In the genomic region with DNA sequence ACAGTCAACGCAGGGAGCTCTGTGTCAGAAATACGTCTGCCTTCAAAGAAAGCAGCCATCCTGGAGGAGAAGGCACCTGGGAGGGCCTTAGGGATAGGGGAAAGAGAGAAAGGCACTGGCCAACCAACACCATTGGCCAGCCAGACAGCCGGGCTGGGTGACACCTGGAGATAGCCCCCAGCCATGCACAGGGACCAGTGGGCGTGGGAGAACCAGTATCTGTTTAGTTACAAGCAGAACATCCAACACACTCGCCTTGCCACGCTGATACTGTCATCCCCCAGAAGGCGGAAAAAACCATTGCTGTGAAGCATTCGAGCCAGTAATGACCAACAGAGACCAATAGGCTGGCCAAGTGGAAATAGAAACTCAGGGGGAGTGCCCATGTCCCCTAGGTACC, we compare ENCODE assay signal across 10 cellular contexts. TPM values are rescaled to one million over a fixed set of nuclear protein-coding genes. Genes with fewer than 3 reads are reported as not detected.
DNase-seq lines count a peak whose midpoint lies in the region; ATAC-seq, FAIRE-seq and TF ChIP-seq lines count a peak whose summit lies in the region.
"Had no signal": no experiment of that assay in that cellular context is flagged by ENCODE, and none has a peak within 500 bp of the region (broad histone marks: within the 10 kb centered on the region; RNA-seq: fewer than 3 reads in every experiment).

No MANE protein-coding gene starts in this region.

- peaks cover 18% of the 10 kb centered on the region for H3K36me3 Mint-ChIP-seq in activated CD8-positive, alpha-beta T cell treated with anti-CD3 and anti-CD28 coated beads, Interleukin-2, amount 10 ng/mL, durations not matched to agents 7 days and 5 days (ENCODE audit: low read depth)
- no peaks in the 10 kb centered on the region for H3K36me3 Mint-ChIP-seq in activated CD8-positive, alpha-beta T cell treated with anti-CD3 and anti-CD28 coated beads for 36 hours (ENCODE audit: low read depth)

- H3K27me3 Mint-ChIP-seq in activated CD8-positive, alpha-beta T cell treated with anti-CD3 and anti-CD28 coated beads, Interleukin-2, amount 10 ng/mL, durations not matched to agents 7 days and 5 days (ENCODE audit: low read depth): peaks cover 2% of the 10 kb centered on the region
- no peaks in the 10 kb centered on the region for H3K27me3 Mint-ChIP-seq in activated CD8-positive, alpha-beta T cell treated with anti-CD3 and anti-CD28 coated beads for 36 hours

- peaks cover 33% of the 10 kb centered on the region for H3K4me1 ChIP-seq in RWPE2 (ENCODE audit: insufficient read depth, poor library complexity, severe bottlenecking)
- H3K4me1 ChIP-seq in esophagus squamous epithelium: peaks cover 7 to 36% (median 17%) of the 10 kb centered on the region in 3 donors
- peaks cover 24% of the 10 kb centered on the region for H3K4me1 ChIP-seq in skeletal muscle satellite cell (ENCODE audit: control insufficient read depth, insufficient read depth, low read length)

- H3K36me3 ChIP-seq in RWPE2 (ENCODE audit: low read depth) (peaks cover 16% of the 10 kb centered on the region), esophagus squamous epithelium (peaks cover 0 to 32% (median 0%) of the 10 kb centered on the region in 3 donors), skeletal muscle satellite cell (ENCODE audit: insufficient read depth, low read length) (no peaks in the 10 kb centered on the region)

- ATAC-seq in activated CD8-positive, alpha-beta T cell treated with anti-CD3 and anti-CD28 coated beads, Interleukin-2, amount 10 ng/mL, durations not matched to agents 7 days and 5 days: no peak
- no peak for ATAC-seq in activated CD8-positive, alpha-beta T cell treated with anti-CD3 and anti-CD28 coated beads for 36 hours
- no peak for ATAC-seq in RWPE2 (ENCODE audit: low read depth)

- H3K9me3 Mint-ChIP-seq in activated CD8-positive, alpha-beta T cell treated with anti-CD3 and anti-CD28 coated beads, Interleukin-2, amount 10 ng/mL, durations not matched to agents 7 days and 5 days (ENCODE audit: insufficient read depth): no peaks in the 10 kb centered on the region
- H3K9me3 Mint-ChIP-seq in activated CD8-positive, alpha-beta T cell treated with anti-CD3 and anti-CD28 coated beads for 36 hours: no peaks in the 10 kb centered on the region

- no peak for TF ChIP-seq POLR2A in esophagus squamous epithelium (IDR thresholded peaks at IDR 0.05)

- CTCF ChIA-PET in activated CD8-positive, alpha-beta T cell treated with anti-CD3 and anti-CD28 coated beads, Interleukin-2, amount 10 ng/mL, durations not matched to agents 7 days and 5 days (lab: Charles Lee): interaction anchor here (0.8 to 1.7 kb wide), 5 partner anchors 10 to 245 kb away, joined by 3 to 5 read pairs (median 3); a partner anchor contains a TSS
- CTCF ChIA-PET in activated CD8-positive, alpha-beta T cell treated with anti-CD3 and anti-CD28 coated beads for 36 hours (lab: Charles Lee): interaction anchor here (1.4 to 2.0 kb wide), 4 partner anchors 13 to 129 kb away, joined by 3 to 6 read pairs (median 4); a partner anchor contains a TSS

- intact Hi-C loops in activated CD8-positive, alpha-beta T cell treated with anti-CD3 and anti-CD28 coated beads for 36 hours (cut with micrococcal nuclease): no loop called here
- intact Hi-C loops in esophagus squamous epithelium (cut with DNase I): no loop called here

- H3K27ac ChIP-seq in RWPE2 (ENCODE audit: poor library complexity, severe bottlenecking) (peak overlapping the region; percentile 96), esophagus squamous epithelium (peak overlapping the region; percentile 49 to 77 (median 62))

- H3K4me3 ChIP-seq in RWPE2 (ENCODE audit: severe bottlenecking): no peak overlapping the region
- H3K4me3 ChIP-seq in esophagus squamous epithelium: no peak overlapping the region
- peak overlapping the region; percentile 36 for H3K4me3 ChIP-seq in skeletal muscle satellite cell (ENCODE audit: low read length)
- H3K4me3 ChIP-seq: MG63 had no signal

- H3K9ac ChIP-seq in skeletal muscle satellite cell (ENCODE audit: low read depth, low read length): peak overlapping the region; percentile 16

- H3K4me2 ChIP-seq in skeletal muscle satellite cell (ENCODE audit: low read length): peak overlapping the region; percentile 12

- H3K27me3 ChIP-seq in RWPE2 (ENCODE audit: insufficient read depth, poor library complexity, severe bottlenecking): no peaks in the 10 kb centered on the region
- peaks cover 0 to 7% (median 0%) of the 10 kb centered on the region in 4 donors for H3K27me3 ChIP-seq in esophagus squamous epithelium
- no peaks in the 10 kb centered on the region for H3K27me3 ChIP-seq in skeletal muscle satellite cell (ENCODE audit: control insufficient read depth, insufficient read depth, low read length)
- H3K27me3 ChIP-seq: MG63 had no signal

- no peak for DNase-seq in activated CD8-positive, alpha-beta T cell treated with anti-CD3 and anti-CD28 coated beads, Interleukin-2, amount 10 ng/mL, durations not matched to agents 7 days and 5 days
- no peak for DNase-seq in activated CD8-positive, alpha-beta T cell treated with anti-CD3 and anti-CD28 coated beads for 36 hours
- DNase-seq in RWPE2 (ENCODE audit: low spot score) (no peak), esophagus squamous epithelium (lab: John Stamatoyannopoulos, UW) (no peak), frontal cortex (ENCODE audit: low spot score in 2 of 2) (no peak), NCI-H1048 (lab: John Stamatoyannopoulos, UW) (no peak)
- no peak for DNase-seq in stimulated activated CD4-positive, alpha-beta T cell treated with anti-CD3 and anti-CD28 coated beads, Interleukin-4, amount 100 ng/mL, for 24 hours
- DNase-seq: NCI-H446 had no signal

- H3K4me1 Mint-ChIP-seq in activated CD8-positive, alpha-beta T cell treated with anti-CD3 and anti-CD28 coated beads, Interleukin-2, amount 10 ng/mL, durations not matched to agents 7 days and 5 days (ENCODE audit: low read depth): peaks cover 30% of the 10 kb centered on the region
- peaks cover 37% of the 10 kb centered on the region for H3K4me1 Mint-ChIP-seq in activated CD8-positive, alpha-beta T cell treated with anti-CD3 and anti-CD28 coated beads for 36 hours (ENCODE audit: low read depth)

- no peak overlapping the region for H3K4me3 Mint-ChIP-seq in activated CD8-positive, alpha-beta T cell treated with anti-CD3 and anti-CD28 coated beads, Interleukin-2, amount 10 ng/mL, durations not matched to agents 7 days and 5 days
- no peak overlapping the region for H3K4me3 Mint-ChIP-seq in activated CD8-positive, alpha-beta T cell treated with anti-CD3 and anti-CD28 coated beads for 36 hours

- FAIRE-seq in frontal cortex (lab: Jason Lieb, UNC): no peak

- peak overlapping the region; percentile 87 for H3K27ac Mint-ChIP-seq in activated CD8-positive, alpha-beta T cell treated with anti-CD3 and anti-CD28 coated beads, Interleukin-2, amount 10 ng/mL, durations not matched to agents 7 days and 5 days
- H3K27ac Mint-ChIP-seq in activated CD8-positive, alpha-beta T cell treated with anti-CD3 and anti-CD28 coated beads for 36 hours: no peak overlapping the region

- no peak for TF ChIP-seq CTCF in activated CD8-positive, alpha-beta T cell treated with anti-CD3 and anti-CD28 coated beads for 36 hours (IDR thresholded peaks at IDR 0.05)
- no peak for TF ChIP-seq CTCF in RWPE2 (IDR thresholded peaks at IDR 0.05; ENCODE audit: poor library complexity, severe bottlenecking)
- TF ChIP-seq CTCF in esophagus squamous epithelium (IDR thresholded peaks at IDR 0.05): no peak

- H3K9me3 ChIP-seq in RWPE2 (ENCODE audit: severe bottlenecking) (no peaks in the 10 kb centered on the region), esophagus squamous epithelium (no peaks in the 10 kb centered on the region), skeletal muscle satellite cell (replicated peaks; ENCODE audit: low read length) (no peaks in the 10 kb centered on the region)
- H3K9me3 ChIP-seq: MG63 had no signal

- 74 to 75% methylated on average over 7 to 8 of the region's 8 CpGs for WGBS in esophagus squamous epithelium, 2 donors

- POLR2A ChIA-PET in activated CD8-positive, alpha-beta T cell treated with anti-CD3 and anti-CD28 coated beads, Interleukin-2, amount 10 ng/mL, durations not matched to agents 7 days and 5 days (lab: Charles Lee): interaction anchor here (0.6 to 3.9 kb wide), 6 partner anchors 14 to 348 kb away, joined by 3 to 28 read pairs (median 4); a partner anchor contains a TSS
- POLR2A ChIA-PET in activated CD8-positive, alpha-beta T cell treated with anti-CD3 and anti-CD28 coated beads for 36 hours (lab: Charles Lee): interaction anchor here (0.9 to 2.2 kb wide), 8 partner anchors 9 to 197 kb away, joined by 3 to 9 read pairs (median 4); a partner anchor contains a TSS

RNA-seq across cellular contexts. Expression of a gene that starts 15.5 kb away (rescaled TPM):
- total RNA-seq in activated CD8-positive, alpha-beta T cell treated with anti-CD3 and anti-CD28 coated beads, Interleukin-2, amount 10 ng/mL, durations not matched to agents 7 days and 5 days: under 1 TPM; 0.74 to 0.78 TPM
- under 1 TPM; 0.65 to 0.76 TPM for total RNA-seq in activated CD8-positive, alpha-beta T cell treated with anti-CD3 and anti-CD28 coated beads for 36 hours
- 1 to 10 TPM in 1 of 4 donors, under 1 TPM in 3; 0.18 to 1.5 (median 0.34) TPM for total RNA-seq in esophagus squamous epithelium
- total RNA-seq in skeletal muscle satellite cell (2012; rRNA removed): 0.44 TPM in 1 of 2 replicates, not detected in the other
- 2.0 TPM for total RNA-seq in frontal cortex

RNA-seq across cellular contexts. Expression of a gene that starts 31.0 kb away (rescaled TPM):
- total RNA-seq in activated CD8-positive, alpha-beta T cell treated with anti-CD3 and anti-CD28 coated beads, Interleukin-2, amount 10 ng/mL, durations not matched to agents 7 days and 5 days: 10 to 100 TPM in 1 of 2 experiments, 1 to 10 TPM in 1; 7.7 to 10.2 TPM
- 10 to 100 TPM in 1 of 2 experiments, 1 to 10 TPM in 1; 9.9 to 11.7 TPM for total RNA-seq in activated CD8-positive, alpha-beta T cell treated with anti-CD3 and anti-CD28 coated beads for 36 hours
- 100 to 1,000 TPM in 1 of 4 donors, 10 to 100 TPM in 3; 38.5 to 121 (median 83.2) TPM for total RNA-seq in esophagus squamous epithelium
- total RNA-seq in skeletal muscle satellite cell (2012; rRNA removed): 1.8 and 2.2 TPM in 2 replicates
- 12.2 TPM for total RNA-seq in frontal cortex

RNA-seq across cellular contexts. Expression of a gene that starts 52.1 kb away (rescaled TPM):
- total RNA-seq in activated CD8-positive, alpha-beta T cell treated with anti-CD3 and anti-CD28 coated beads, Interleukin-2, amount 10 ng/mL, durations not matched to agents 7 days and 5 days: 10 to 100 TPM; 53.0 to 56.0 TPM
- 10 to 100 TPM; 54.3 to 57.9 TPM for total RNA-seq in activated CD8-positive, alpha-beta T cell treated with anti-CD3 and anti-CD28 coated beads for 36 hours
- total RNA-seq in esophagus squamous epithelium (10 to 100 TPM; 30.6 to 46.9 (median 37.5) TPM), frontal cortex (45.7 TPM)
- 42.8 and 49.6 TPM in 2 replicates for total RNA-seq in skeletal muscle satellite cell (2012; rRNA removed)
